ENCODE assay signal across 10 cellular contexts in genomic region chr5:173679909-173680626, GRCh38.
A peak's percentile ranks its signal among the peaks of the same experiment; 100 is the strongest.
DNase-seq lines count a peak whose midpoint lies in the region; ATAC-seq, FAIRE-seq and TF ChIP-seq lines count a peak whose summit lies in the region.
"Had no signal": no experiment of that assay in that cellular context is flagged by ENCODE, and none has a peak within 500 bp of the region (broad histone marks: within the 10 kb centered on the region; RNA-seq: fewer than 3 reads in every experiment).

No MANE protein-coding gene starts in this region.

- TF ChIP-seq CTCF in OCI-LY7 (conservative IDR thresholded peaks at IDR 0.05; ENCODE audit: low read length) (no peak), osteocyte (IDR thresholded peaks at IDR 0.05) (no peak)

- H3K4me1 ChIP-seq in BLaER1 (peaks cover 15% of the 10 kb centered on the region), OCI-LY7 (ENCODE audit: insufficient read depth, low read length, poor library complexity, severe bottlenecking) (peaks cover 21% of the 10 kb centered on the region), small intestine (ENCODE audit: control insufficient read depth in 2 of 2, insufficient read depth in 1 of 2, low read depth in 1 of 2, low read length in 1 of 2) (no peaks in the 10 kb centered on the region)

- H3K9me2 ChIP-seq in OCI-LY7 (ENCODE audit: insufficient read depth, low read length): no peaks in the 10 kb centered on the region

- H3K9me3 Mint-ChIP-seq in osteocyte (ENCODE audit: unreplicated experiment): peaks cover 13% of the 10 kb centered on the region

- H3K27ac Mint-ChIP-seq in osteocyte (ENCODE audit: unreplicated experiment): no peak overlapping the region

- H3K27ac ChIP-seq in BLaER1 (no peak overlapping the region), OCI-LY7 (ENCODE audit: low read depth, low read length, poor library complexity, severe bottlenecking) (peak overlapping the region; percentile 41), small intestine (ENCODE audit: low read depth in 1 of 2, low read length in 1 of 2) (peak overlapping the region in 1 of 2 donors; percentile 64)

- H3K27me3 ChIP-seq in BLaER1: no peaks in the 10 kb centered on the region
- H3K27me3 ChIP-seq in small intestine (ENCODE audit: control insufficient read depth in 2 of 2, insufficient read depth in 2 of 2, low read length in 2 of 2): no peaks in the 10 kb centered on the region

- WGBS in small intestine, 3 donors: 94 to 98% (median 97%) methylated on average over 6 of the region's 6 CpGs

- H3K36me3 Mint-ChIP-seq in osteocyte (ENCODE audit: unreplicated experiment): no peaks in the 10 kb centered on the region

- H2AFZ ChIP-seq in OCI-LY7 (ENCODE audit: low read length): peak overlapping the region; percentile 47; the same call in 1 of the 2 replicates

- H3K4me3 ChIP-seq in BLaER1: no peak overlapping the region
- no peak overlapping the region for H3K4me3 ChIP-seq in OCI-LY7 (ENCODE audit: low read depth, low read length, poor library complexity, severe bottlenecking)
- no peak overlapping the region for H3K4me3 ChIP-seq in small intestine (ENCODE audit: low read depth in 1 of 2, low read length in 2 of 2)

- H4K20me1 ChIP-seq in BLaER1 (no peaks in the 10 kb centered on the region), OCI-LY7 (ENCODE audit: insufficient read depth, low read length) (no peaks in the 10 kb centered on the region)

- H3K4me3 Mint-ChIP-seq in osteocyte (ENCODE audit: unreplicated experiment): no peak overlapping the region

- H3K79me2 ChIP-seq in OCI-LY7 (ENCODE audit: insufficient read depth, low read depth, low read length): no peaks in the 10 kb centered on the region

- no peak overlapping the region for H3K9ac ChIP-seq in BLaER1

- DNase-seq in OCI-LY7 (ENCODE audit: low spot score): peak; percentile 37
- no peak for DNase-seq in AML-193 (lab: John Stamatoyannopoulos, UW)
- no peak for DNase-seq in osteocyte (ENCODE audit: extremely low spot score, unreplicated experiment)
- no peak for DNase-seq in EL
- no peak for DNase-seq in small intestine
- DNase-seq: NCI-H2081 treated with DMSO at 0.1 percent for 48 hours, T-helper 1 cell had no signal

- H3K36me3 ChIP-seq in BLaER1 (no peaks in the 10 kb centered on the region), OCI-LY7 (ENCODE audit: insufficient read depth, low read length) (peaks cover 9% of the 10 kb centered on the region; the same call in 1 of the 2 replicates), small intestine (ENCODE audit: control insufficient read depth in 2 of 2, insufficient read depth in 2 of 2, low read length in 2 of 2) (no peaks in the 10 kb centered on the region)

- H3K4me2 ChIP-seq in BLaER1 (peak overlapping the region; percentile 39), OCI-LY7 (ENCODE audit: low read length) (peak overlapping the region; percentile 40)

- CTCF ChIA-PET in OCI-LY7 (lab: Charles Lee; ENCODE audit: unreplicated experiment): no interaction called here

- FAIRE-seq in small intestine (lab: Jason Lieb, UNC): no peak

- no TSS peak for BruUV-seq in OCI-LY7 (replicated peaks; lab: Mats Ljungman, UMichigan)

- H3K27me3 Mint-ChIP-seq in osteocyte (ENCODE audit: unreplicated experiment): peaks cover 6% of the 10 kb centered on the region

- H3K9me3 ChIP-seq in BLaER1 (peaks cover 29% of the 10 kb centered on the region), OCI-LY7 (ENCODE audit: low read length) (peaks cover 28% of the 10 kb centered on the region), small intestine (ENCODE audit: control insufficient read depth, low read depth) (no peaks in the 10 kb centered on the region)

- H3K4me1 Mint-ChIP-seq in osteocyte (ENCODE audit: unreplicated experiment): no peaks in the 10 kb centered on the region

- POLR2A ChIA-PET in OCI-LY7 (lab: Charles Lee): interaction anchor here (2.9 kb wide), 1 partner anchor 9 kb away, joined by 12 read pairs; no protein-coding TSS in a partner anchor

- ATAC-seq in GM19395 (IDR thresholded peaks at IDR 0.05; ENCODE audit: unreplicated experiment) (peak; percentile 67), HG02938 (IDR thresholded peaks at IDR 0.05; ENCODE audit: unreplicated experiment) (peak; percentile 83)

- intact Hi-C loops in OCI-LY7 (cut with micrococcal nuclease; ENCODE audit: unreplicated experiment): no loop called here
